In the genomic region with DNA sequence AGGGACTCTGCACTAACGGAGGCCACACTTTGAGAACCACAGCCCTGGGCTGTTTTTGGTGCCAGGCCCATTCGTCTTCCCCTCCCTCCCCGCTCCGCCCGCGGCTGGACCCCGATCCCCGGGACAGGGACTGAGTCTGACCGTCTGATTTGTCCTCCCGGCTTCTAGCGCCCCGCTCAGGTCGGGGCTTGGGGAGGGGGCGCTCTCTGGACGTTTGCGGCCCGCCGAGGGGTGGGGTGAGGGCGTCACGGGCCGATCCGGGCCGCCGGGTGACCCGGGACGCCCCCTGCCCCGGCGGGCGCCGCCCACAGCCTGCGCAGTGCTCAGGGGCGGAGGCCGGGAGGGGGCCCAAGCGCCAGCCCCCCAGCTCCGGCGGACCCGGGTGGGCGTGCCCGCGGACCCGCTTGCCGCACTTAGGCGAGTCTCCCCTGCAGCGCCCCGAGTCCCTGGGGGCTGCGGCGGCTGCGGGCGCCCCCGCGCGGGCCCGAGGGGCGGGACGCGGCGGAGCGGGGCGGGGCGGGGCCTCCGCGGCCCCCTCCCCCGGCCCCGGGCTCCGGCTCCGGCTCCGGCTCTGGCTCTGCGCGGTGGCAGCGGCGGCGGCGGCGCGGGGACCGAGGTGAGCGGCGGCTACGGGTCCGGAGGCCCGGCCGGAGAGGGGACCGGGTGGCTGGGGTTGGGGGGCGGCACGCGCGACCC, we compare ENCODE assay signal across 8 cellular contexts. TPM values are rescaled to one million over a fixed set of nuclear protein-coding genes. Genes with fewer than 3 reads are reported as not detected.
A peak's percentile ranks its signal among the peaks of the same experiment; 100 is the strongest.
DNase-seq lines count a peak whose midpoint lies in the region; ATAC-seq, FAIRE-seq and TF ChIP-seq lines count a peak whose summit lies in the region.

No MANE protein-coding gene starts in this region.

- H3K9ac ChIP-seq in astrocyte (ENCODE audit: low read length) (peak overlapping the region; percentile 38), MM.1S (ENCODE audit: low read length) (no peak overlapping the region)

- H3K9me3 Mint-ChIP-seq in astrocyte (ENCODE audit: unreplicated experiment) = peaks cover 2% of the 10 kb centered on the region
- H3K9me3 Mint-ChIP-seq in stimulated activated naive B cell treated with anti-CD40 and anti-IgM and Interleukin-4, amounts not matched to agents 10 μg/mL and 1 μg/mL and 100 μg/mL, for 72 hours = no peaks in the 10 kb centered on the region

- H3K9me3 ChIP-seq in AG04450 (ENCODE audit: control insufficient read depth, insufficient read depth, low read length) (no peaks in the 10 kb centered on the region), PC-9 (ENCODE audit: insufficient read depth, low read depth) (no peaks in the 10 kb centered on the region), astrocyte (ENCODE audit: insufficient read depth, low read depth, low read length) (no peaks in the 10 kb centered on the region), MM.1S (replicated peaks; ENCODE audit: insufficient read depth, low read length) (no peaks in the 10 kb centered on the region)

- H3K27me3 Mint-ChIP-seq in astrocyte (ENCODE audit: low read depth, unreplicated experiment) = peaks cover 32% of the 10 kb centered on the region
- H3K27me3 Mint-ChIP-seq in stimulated activated naive B cell treated with anti-CD40 and anti-IgM and Interleukin-4, amounts not matched to agents 10 μg/mL and 1 μg/mL and 100 μg/mL, for 72 hours = peaks cover 39 to 46% of the 10 kb centered on the region in 2 donors

- H3K27me3 ChIP-seq in AG04450 (ENCODE audit: control insufficient read depth, insufficient read depth, low read length) (peaks cover 3% of the 10 kb centered on the region), PC-9 (ENCODE audit: insufficient read depth, low read depth) (peaks cover 65% of the 10 kb centered on the region), astrocyte (ENCODE audit: insufficient read depth, low read length) (peaks cover 24% of the 10 kb centered on the region), MM.1S (replicated peaks; ENCODE audit: insufficient read depth, low read length) (peaks cover 83% of the 10 kb centered on the region)

- CTCF ChIA-PET in AG04450 (lab: Charles Lee) (interaction anchor here (1.2 to 1.9 kb wide), 3 partner anchors 15 to 675 kb away, joined by 3 to 6 read pairs (median 4); no protein-coding TSS in a partner anchor), PC-9 (lab: Charles Lee) (no interaction called here)

- no peak for FAIRE-seq in astrocyte (lab: Jason Lieb, UNC)

- no peak overlapping the region for H2AFZ ChIP-seq in PC-9
- peak overlapping the region; percentile 47 for H2AFZ ChIP-seq in astrocyte (ENCODE audit: low read depth, low read length)
- H2AFZ ChIP-seq in MM.1S (ENCODE audit: low read length) = no peak overlapping the region

- no TSS peak for BruUV-seq in PC-9 (replicated peaks; lab: Mats Ljungman, UMichigan)

- H3K27ac Mint-ChIP-seq in astrocyte (ENCODE audit: unreplicated experiment) = no peak overlapping the region
- no peak overlapping the region for H3K27ac Mint-ChIP-seq in stimulated activated naive B cell treated with anti-CD40 and anti-IgM and Interleukin-4, amounts not matched to agents 10 μg/mL and 1 μg/mL and 100 μg/mL, for 72 hours

- H3F3A ChIP-seq in PC-9 (ENCODE audit: insufficient read depth, low read depth) = peaks cover 13% of the 10 kb centered on the region; the same call in 1 of the 2 replicates
- H3F3A ChIP-seq in MM.1S (ENCODE audit: insufficient read depth, low read length) = no peaks in the 10 kb centered on the region

- TF ChIP-seq CTCF in AG04450 (IDR thresholded peaks at IDR 0.05; ENCODE audit: low read depth, low read length) (no peak), PC-9 (conservative IDR thresholded peaks at IDR 0.05) (no peak), astrocyte (IDR thresholded peaks at IDR 0.05; ENCODE audit: insufficient read depth, low read depth, low read length) (no peak), MM.1S (IDR thresholded peaks at IDR 0.05; ENCODE audit: low read length) (no peak)

- peak overlapping the region; percentile 68 for H3K4me3 ChIP-seq in AG04450 (ENCODE audit: low read depth, low read length)
- H3K4me3 ChIP-seq in PC-9 = peak overlapping the region; percentile 44; the same call in 1 of the 2 replicates
- peak overlapping the region; percentile 46 for H3K4me3 ChIP-seq in astrocyte (ENCODE audit: insufficient read depth, low read depth, low read length)
- H3K4me3 ChIP-seq in MM.1S (ENCODE audit: low read length) = no peak overlapping the region

- no peak for DNase-seq in AG04450 (ENCODE audit: low read depth, low spot score)
- no peak for DNase-seq in PC-9
- no peak for DNase-seq in astrocyte (ENCODE audit: low read depth)
- DNase-seq in left kidney (ENCODE audit: low read depth, low spot score) = peak; percentile 63
- no peak for DNase-seq in stimulated activated naive B cell treated with anti-CD40 and anti-IgM and Interleukin-4, amounts not matched to agents 10 μg/mL and 1 μg/mL and 100 μg/mL, for 72 hours
- no peak for DNase-seq in MM.1S
- DNase-seq in NCI-H2107 treated with DMSO at 0.1 percent for 48 hours (lab: John Stamatoyannopoulos, UW; ENCODE audit: unreplicated experiment) = no peak
- no peak for DNase-seq in NCI-H2196 (lab: John Stamatoyannopoulos, UW; ENCODE audit: unreplicated experiment)

- H3K36me3 Mint-ChIP-seq in astrocyte (ENCODE audit: low read depth, unreplicated experiment) = no peaks in the 10 kb centered on the region
- no peaks in the 10 kb centered on the region for H3K36me3 Mint-ChIP-seq in stimulated activated naive B cell treated with anti-CD40 and anti-IgM and Interleukin-4, amounts not matched to agents 10 μg/mL and 1 μg/mL and 100 μg/mL, for 72 hours

- H3K9me2 ChIP-seq in PC-9 (ENCODE audit: insufficient read depth) (no peaks in the 10 kb centered on the region), MM.1S (replicated peaks; ENCODE audit: insufficient read depth, low read length) (no peaks in the 10 kb centered on the region)

- peak; percentile 32 to 43 for ATAC-seq in stimulated activated naive B cell treated with anti-CD40 and anti-IgM and Interleukin-4, amounts not matched to agents 10 μg/mL and 1 μg/mL and 100 μg/mL, for 72 hours (replicated peaks)

- H3K79me2 ChIP-seq in PC-9 (ENCODE audit: low read depth) = no peaks in the 10 kb centered on the region
- H3K79me2 ChIP-seq in astrocyte (ENCODE audit: insufficient read depth, low read length) = no peaks in the 10 kb centered on the region
- H3K79me2 ChIP-seq in MM.1S (ENCODE audit: low read length) = no peaks in the 10 kb centered on the region

- H3K36me3 ChIP-seq in PC-9 (ENCODE audit: low read depth) (no peaks in the 10 kb centered on the region), astrocyte (ENCODE audit: insufficient read depth, low read length) (no peaks in the 10 kb centered on the region), MM.1S (replicated peaks; ENCODE audit: insufficient read depth, low read length) (no peaks in the 10 kb centered on the region)

- H3K27ac ChIP-seq in AG04450 (ENCODE audit: low read depth, low read length) = no peak overlapping the region
- no peak overlapping the region for H3K27ac ChIP-seq in PC-9
- H3K27ac ChIP-seq in astrocyte (ENCODE audit: low read depth, low read length) = no peak overlapping the region
- H3K27ac ChIP-seq in MM.1S (ENCODE audit: low read length) = no peak overlapping the region

- H4K20me1 ChIP-seq in PC-9 (ENCODE audit: insufficient read depth) = no peaks in the 10 kb centered on the region; the same call in 1 of the 2 replicates
- peaks cover 4% of the 10 kb centered on the region for H4K20me1 ChIP-seq in astrocyte (ENCODE audit: insufficient read depth, low read length)
- no peaks in the 10 kb centered on the region for H4K20me1 ChIP-seq in MM.1S (ENCODE audit: insufficient read depth, low read length)

- no peaks in the 10 kb centered on the region for H3K4me1 ChIP-seq in PC-9 (replicated peaks; ENCODE audit: insufficient read depth)
- no peaks in the 10 kb centered on the region for H3K4me1 ChIP-seq in astrocyte (ENCODE audit: insufficient read depth, low read length)
- no peaks in the 10 kb centered on the region for H3K4me1 ChIP-seq in MM.1S (ENCODE audit: low read length)

- POLR2A ChIA-PET in AG04450 (lab: Yijun Ruan, JAX) (no interaction called here), PC-9 (lab: Charles Lee; ENCODE audit: unreplicated experiment) (no interaction called here)

- H3K4me1 Mint-ChIP-seq in astrocyte (ENCODE audit: low read depth, unreplicated experiment) = peaks cover 2% of the 10 kb centered on the region
- peaks cover 24 to 38% of the 10 kb centered on the region in 2 donors for H3K4me1 Mint-ChIP-seq in stimulated activated naive B cell treated with anti-CD40 and anti-IgM and Interleukin-4, amounts not matched to agents 10 μg/mL and 1 μg/mL and 100 μg/mL, for 72 hours

- peak overlapping the region; percentile 86 for H3K4me3 Mint-ChIP-seq in astrocyte (ENCODE audit: unreplicated experiment)
- H3K4me3 Mint-ChIP-seq in stimulated activated naive B cell treated with anti-CD40 and anti-IgM and Interleukin-4, amounts not matched to agents 10 μg/mL and 1 μg/mL and 100 μg/mL, for 72 hours = peak overlapping the region; percentile 66 to 67

- intact Hi-C loops in PC-9 (cut with micrococcal nuclease; ENCODE audit: unreplicated experiment) = no loop called here

- peak overlapping the region; percentile 71 for H3K4me2 ChIP-seq in PC-9
- H3K4me2 ChIP-seq in astrocyte (ENCODE audit: low read length) = peak overlapping the region; percentile 79
- H3K4me2 ChIP-seq in MM.1S (ENCODE audit: low read depth, low read length) = no peak overlapping the region

RNA-seq across cellular contexts. Expression of a gene that starts 33.7 kb away (rescaled TPM):
- polyA plus RNA-seq in AG04450 (2011; rRNA removed) = 12.9 and 16.2 TPM in 2 replicates
- 14.6 and 18.4 TPM in 2 replicates for polyA minus RNA-seq in AG04450 (2011; rRNA and poly(A)+ RNA removed)
- 22.1 and 27.3 TPM in 2 replicates for total RNA-seq in PC-9 (2021)
- 21.3 and 23.6 TPM in 2 replicates for total RNA-seq in astrocyte
